In the genomic region with DNA sequence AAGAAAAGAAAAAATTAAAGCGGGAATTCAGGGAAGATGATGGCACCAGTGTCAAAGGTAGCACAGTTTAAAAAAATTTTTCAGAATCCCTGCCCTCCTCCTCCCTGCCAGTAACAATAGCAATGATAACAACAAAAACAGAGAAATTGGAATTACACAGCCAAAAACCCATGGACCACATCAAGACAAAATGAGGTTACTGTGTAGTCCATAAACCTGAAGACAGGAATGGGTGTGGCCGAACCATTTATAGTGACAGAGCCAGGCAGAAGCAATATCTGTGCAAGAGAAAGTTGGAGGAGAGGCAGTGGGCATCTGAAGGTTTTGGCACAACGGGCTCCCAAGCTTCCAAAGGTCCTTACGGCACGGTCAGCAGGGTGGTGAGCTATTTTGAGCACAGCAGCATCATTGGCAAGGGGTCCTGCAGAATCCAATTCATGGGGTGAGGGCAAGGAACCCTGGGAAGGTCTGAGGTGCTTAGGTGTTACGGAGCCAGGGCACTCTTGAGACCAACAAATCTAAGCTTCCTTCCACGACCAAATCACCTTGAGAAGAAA, we compare ENCODE assay signal across 19 cellular contexts.
DNase-seq lines count a peak whose midpoint lies in the region; ATAC-seq, FAIRE-seq and TF ChIP-seq lines count a peak whose summit lies in the region.
"Had no signal": no experiment of that assay in that cellular context is flagged by ENCODE, and none has a peak within 500 bp of the region (broad histone marks: within the 10 kb centered on the region; RNA-seq: fewer than 3 reads in every experiment).

No MANE protein-coding gene starts in this region.

- DNase-seq in CD4-positive, CD25-positive, alpha-beta regulatory T cell: peak in 1 of 3 donors; percentile 27
- peak; percentile 27 to 61 (median 57) for DNase-seq in CD4-positive, alpha-beta memory T cell
- DNase-seq in GM12878 (ENCODE audit: low read depth, low spot score) (no peak), neuronal stem cell (ENCODE audit: low spot score) (no peak), NCI-H2227 (lab: John Stamatoyannopoulos, UW; ENCODE audit: unreplicated experiment) (no peak), mesendoderm (no peak), OCI-M2 (lab: John Stamatoyannopoulos, UW; ENCODE audit: unreplicated experiment) (no peak)
- DNase-seq: activated CD8-positive, alpha-beta memory T cell treated with anti-CD3 and anti-CD28 coated beads, Interleukin-2, amount 50 U/mL, for 4 hours; BE2C; Kasumi-1; NCI-H1092; NCI-H2107; NCI-H524; ovary; sigmoid colon had no signal

- RAD21 ChIA-PET in GM12878 (lab: Charles Lee; ENCODE audit: unreplicated experiment): interaction anchor here (0.9 to 9.3 kb wide), 9 partner anchors 9 to 64 kb away, joined by 3 to 99 read pairs (median 10); no protein-coding TSS in a partner anchor

- H2BK15ac ChIP-seq in neuronal stem cell (ENCODE audit: low read length): no peak overlapping the region
- no peak overlapping the region for H2BK15ac ChIP-seq in mesendoderm (replicated peaks; ENCODE audit: low read depth)

- H2AK5ac ChIP-seq in neuronal stem cell (ENCODE audit: low read depth, low read length) (no peak overlapping the region), mesendoderm (ENCODE audit: low read length) (no peak overlapping the region)

- no peak overlapping the region for H4K91ac ChIP-seq in neuronal stem cell (ENCODE audit: low read depth, low read length, poor library complexity)

- H2BK12ac ChIP-seq in neuronal stem cell (ENCODE audit: low read length): no peak overlapping the region

- no peak overlapping the region for H3K27ac ChIP-seq in CD4-positive, CD25-positive, alpha-beta regulatory T cell (ENCODE audit: insufficient read depth, low read length, poor library complexity, severe bottlenecking)
- no peak overlapping the region for H3K27ac ChIP-seq in CD4-positive, alpha-beta memory T cell (ENCODE audit: low read depth, low read length)
- H3K27ac ChIP-seq in GM12878 (ENCODE audit: control insufficient read depth, insufficient read depth) (no peak overlapping the region), neuronal stem cell (replicated peaks; ENCODE audit: low read length) (no peak overlapping the region), mesendoderm (ENCODE audit: low read depth, low read length) (no peak overlapping the region)
- H3K27ac ChIP-seq: esophagus muscularis mucosa, ovary, sigmoid colon, VCaP had no signal

- no peak overlapping the region for H3K56ac ChIP-seq in mesendoderm (ENCODE audit: low read length)

- no peak for TF ChIP-seq POLR2A in GM12878 (IDR thresholded peaks at IDR 0.05; ENCODE audit: low read depth, low read length)

- H3K9ac ChIP-seq in GM12878 (ENCODE audit: control insufficient read depth, insufficient read depth, low read length) (no peak overlapping the region), neuronal stem cell (ENCODE audit: low read depth, low read length, poor library complexity) (no peak overlapping the region), mesendoderm (ENCODE audit: low read length) (no peak overlapping the region)

- peak overlapping the region; percentile 27 for H3K18ac ChIP-seq in neuronal stem cell (ENCODE audit: low read length)
- H3K18ac ChIP-seq in mesendoderm (ENCODE audit: low read length): no peak overlapping the region

- no peak for ATAC-seq in CD4-positive, CD25-positive, alpha-beta regulatory T cell (ENCODE audit: low read depth in 2 of 2)
- ATAC-seq in GM12878: no peak

- H4K5ac ChIP-seq in mesendoderm (ENCODE audit: low read length): no peak overlapping the region

- H3K36me3 ChIP-seq in CD4-positive, CD25-positive, alpha-beta regulatory T cell (ENCODE audit: control insufficient read depth, insufficient read depth, low read length): peaks cover 2% of the 10 kb centered on the region
- no peaks in the 10 kb centered on the region for H3K36me3 ChIP-seq in CD4-positive, alpha-beta memory T cell (ENCODE audit: insufficient read depth, low read length)
- H3K36me3 ChIP-seq in GM12878 (ENCODE audit: control insufficient read depth in 2 of 2, insufficient read depth in 2 of 2, low read length in 1 of 2) (peaks cover 3 to 5% of the 10 kb centered on the region in 2 experiments; a peak in 3 of 4 replicates), neuronal stem cell (replicated peaks in 1 of 2; ENCODE audit: control insufficient read depth in 2 of 2, insufficient read depth in 2 of 2, low read length in 2 of 2) (no peaks in the 10 kb centered on the region), mesendoderm (ENCODE audit: control insufficient read depth, insufficient read depth, low read length) (no peaks in the 10 kb centered on the region)
- H3K36me3 ChIP-seq: BE2C, esophagus muscularis mucosa, ovary, sigmoid colon had no signal

- H3K79me1 ChIP-seq in neuronal stem cell (ENCODE audit: low read depth, low read length): no peaks in the 10 kb centered on the region
- H3K79me1 ChIP-seq in mesendoderm (ENCODE audit: low read length): no peaks in the 10 kb centered on the region

- peak overlapping the region; percentile 67 to 85 (median 84) for H3K27ac Mint-ChIP-seq in CD4-positive, CD25-positive, alpha-beta regulatory T cell
- H3K27ac Mint-ChIP-seq in CD4-positive, alpha-beta memory T cell: peak overlapping the region; percentile 12 to 92 (median 80)

- CTCF ChIA-PET in CD4-positive, alpha-beta memory T cell (lab: Charles Lee; ENCODE audit: partially characterized antibody): no interaction called here
- CTCF ChIA-PET in GM12878 (lab: Yijun Ruan, JAX): interaction anchor here (0.6 to 5.3 kb wide), 4 partner anchors 11 to 545 kb away, joined by 3 to 23 read pairs (median 4); no protein-coding TSS in a partner anchor

- H4K8ac ChIP-seq in neuronal stem cell (ENCODE audit: low read depth, low read length): no peak overlapping the region
- H4K8ac ChIP-seq in mesendoderm (ENCODE audit: low read depth, low read length): no peak overlapping the region

- H3K14ac ChIP-seq in neuronal stem cell (ENCODE audit: low read length): no peak overlapping the region

- H3K4me1 ChIP-seq in CD4-positive, CD25-positive, alpha-beta regulatory T cell (ENCODE audit: control insufficient read depth, insufficient read depth, low read length, poor library complexity, severe bottlenecking): peaks cover 43% of the 10 kb centered on the region
- peaks cover 56% of the 10 kb centered on the region for H3K4me1 ChIP-seq in CD4-positive, alpha-beta memory T cell (ENCODE audit: insufficient read depth, low read length)
- peaks cover 35% of the 10 kb centered on the region for H3K4me1 ChIP-seq in GM12878 (ENCODE audit: control insufficient read depth, insufficient read depth, low read length)
- H3K4me1 ChIP-seq in neuronal stem cell (ENCODE audit: control insufficient read depth in 2 of 2, insufficient read depth in 1 of 2, low read depth in 1 of 2, low read length in 2 of 2): no peaks in the 10 kb centered on the region
- H3K4me1 ChIP-seq in mesendoderm (ENCODE audit: control insufficient read depth, low read depth, low read length): no peaks in the 10 kb centered on the region
- H3K4me1 ChIP-seq: BE2C had no signal

- no peak overlapping the region for H3K23ac ChIP-seq in neuronal stem cell (ENCODE audit: low read depth, low read length, poor library complexity)
- H3K23ac ChIP-seq in mesendoderm (ENCODE audit: low read length): no peak overlapping the region

- H3K4me2 ChIP-seq in GM12878 (ENCODE audit: control insufficient read depth, insufficient read depth) (no peak overlapping the region), neuronal stem cell (ENCODE audit: insufficient read depth, low read length, poor library complexity, severe bottlenecking) (no peak overlapping the region), mesendoderm (ENCODE audit: low read length) (no peak overlapping the region)

- intact Hi-C loops in CD4-positive, alpha-beta memory T cell (cut with micrococcal nuclease): no loop called here
- intact Hi-C loops in GM12878 (cut with micrococcal nuclease; ENCODE audit: unreplicated experiment): no loop called here

- 99% methylated on average over 7 of the region's 7 CpGs for WGBS in GM12878 (ENCODE audit: insufficient coverage, insufficient replicate concordance, low lambda C conversion rate, missing lambda C conversion rate)
- WGBS in neuronal stem cell (ENCODE audit: extremely low coverage in 2 of 2, insufficient read length in 2 of 2, insufficient replicate concordance in 1 of 2), 2 donors: no CpG with 5 or more reads among the region's 7 CpGs
- WGBS in mesendoderm (ENCODE audit: extremely low coverage, insufficient coverage, low lambda C conversion rate): no CpG with 5 or more reads among the region's 7 CpGs

- in situ Hi-C loops in GM12878 (cut with MboI): no loop called here

- H3K79me2 ChIP-seq in GM12878 (ENCODE audit: control insufficient read depth, insufficient read depth, low read length): peaks cover 26% of the 10 kb centered on the region
- H3K79me2 ChIP-seq in mesendoderm (ENCODE audit: control insufficient read depth, insufficient read depth, low read length): no peaks in the 10 kb centered on the region

- peaks cover 10% of the 10 kb centered on the region for H3K36me3 Mint-ChIP-seq in CD4-positive, CD25-positive, alpha-beta regulatory T cell
- H3K36me3 Mint-ChIP-seq in CD4-positive, alpha-beta memory T cell: peaks cover 5 to 12% of the 10 kb centered on the region in 2 donors

- peak overlapping the region in 2 of 4 donors; percentile 27 to 59 for H3K4me3 Mint-ChIP-seq in CD4-positive, CD25-positive, alpha-beta regulatory T cell
- peak overlapping the region in 4 of 8 donors; percentile 1 to 29 (median 17) for H3K4me3 Mint-ChIP-seq in CD4-positive, alpha-beta memory T cell

- H3K9me3 Mint-ChIP-seq in CD4-positive, CD25-positive, alpha-beta regulatory T cell: no peaks in the 10 kb centered on the region
- H3K9me3 Mint-ChIP-seq in CD4-positive, alpha-beta memory T cell: peaks cover 0 to 1% (median 0%) of the 10 kb centered on the region in 8 donors

- H2BK5ac ChIP-seq in neuronal stem cell (ENCODE audit: low read length): no peak overlapping the region
- H2BK5ac ChIP-seq in mesendoderm (ENCODE audit: low read length): no peak overlapping the region

- H4K20me1 ChIP-seq in GM12878 (ENCODE audit: control insufficient read depth, insufficient read depth): no peaks in the 10 kb centered on the region

- H2AFZ ChIP-seq in GM12878 (ENCODE audit: control insufficient read depth, low read depth, low read length) (no peak overlapping the region), neuronal stem cell (ENCODE audit: low read length) (no peak overlapping the region)

- no TSS peak for BruUV-seq in GM12878 (replicated peaks; lab: Mats Ljungman, UMichigan)

- FAIRE-seq in GM12878 (lab: Jason Lieb, UNC): no peak
- FAIRE-seq: bronchial epithelial cell, GM12892 had no signal

- H3K27me3 ChIP-seq in CD4-positive, CD25-positive, alpha-beta regulatory T cell (ENCODE audit: control insufficient read depth, insufficient read depth, low read length): no peaks in the 10 kb centered on the region
- no peaks in the 10 kb centered on the region for H3K27me3 ChIP-seq in CD4-positive, alpha-beta memory T cell (ENCODE audit: insufficient read depth, low read length)
- H3K27me3 ChIP-seq in GM12878 (replicated peaks in 1 of 2; ENCODE audit: control insufficient read depth in 2 of 2, insufficient read depth in 2 of 2, low read length in 1 of 2) (no peaks in the 10 kb centered on the region), neuronal stem cell (ENCODE audit: control insufficient read depth in 3 of 3, insufficient read depth in 3 of 3, low read depth in 1 of 3, low read length in 3 of 3) (no peaks in the 10 kb centered on the region), mesendoderm (ENCODE audit: insufficient read depth, low read length, poor library complexity) (no peaks in the 10 kb centered on the region)
- H3K27me3 ChIP-seq: BE2C, esophagus muscularis mucosa, ovary, sigmoid colon had no signal

- no peaks in the 10 kb centered on the region for H3K27me3 Mint-ChIP-seq in CD4-positive, CD25-positive, alpha-beta regulatory T cell
- no peaks in the 10 kb centered on the region for H3K27me3 Mint-ChIP-seq in CD4-positive, alpha-beta memory T cell

- no peak for TF ChIP-seq RAD21 in GM12878 (IDR thresholded peaks at IDR 0.05; ENCODE audit: insufficient read depth, low read depth, low read length)

- H3K4ac ChIP-seq in neuronal stem cell (ENCODE audit: low read length) (no peak overlapping the region), mesendoderm (ENCODE audit: low read depth, low read length) (no peak overlapping the region)

- no peak overlapping the region for H3K4me3 ChIP-seq in CD4-positive, CD25-positive, alpha-beta regulatory T cell (ENCODE audit: low read depth, low read length)
- H3K4me3 ChIP-seq in CD4-positive, alpha-beta memory T cell (ENCODE audit: low read length in 2 of 2): no peak overlapping the region
- H3K4me3 ChIP-seq in GM12878: no peak overlapping the region
- no peak overlapping the region for H3K4me3 ChIP-seq in neuronal stem cell (ENCODE audit: low read length in 2 of 2)
- no peak overlapping the region for H3K4me3 ChIP-seq in mesendoderm (ENCODE audit: low read length)
- H3K4me3 ChIP-seq: esophagus muscularis mucosa, ovary, sigmoid colon had no signal

- SMC1A ChIA-PET in GM12878 (lab: Charles Lee; ENCODE audit: uncharacterized antibody, unreplicated experiment): interaction anchor here (0.7 to 15.6 kb wide), 6 partner anchors 20 to 210 kb away, joined by 3 to 314 read pairs (median 4); no protein-coding TSS in a partner anchor

- H2BK120ac ChIP-seq in neuronal stem cell (ENCODE audit: low read depth, low read length) (no peak overlapping the region), mesendoderm (ENCODE audit: low read depth, low read length) (no peak overlapping the region)

- no peaks in the 10 kb centered on the region for H3K9me3 ChIP-seq in CD4-positive, CD25-positive, alpha-beta regulatory T cell (ENCODE audit: control insufficient read depth in 2 of 2, low read length in 2 of 2)
- no peaks in the 10 kb centered on the region for H3K9me3 ChIP-seq in CD4-positive, alpha-beta memory T cell (ENCODE audit: control insufficient read depth in 1 of 2, low read length in 2 of 2)
- H3K9me3 ChIP-seq in GM12878 (replicated peaks; ENCODE audit: control insufficient read depth, insufficient read depth, low read length): no peaks in the 10 kb centered on the region
- no peaks in the 10 kb centered on the region for H3K9me3 ChIP-seq in neuronal stem cell (replicated peaks in 1 of 2; ENCODE audit: control insufficient read depth in 2 of 2, insufficient read depth in 1 of 2, low read depth in 1 of 2, low read length in 2 of 2)
- H3K9me3 ChIP-seq: BE2C, esophagus muscularis mucosa, ovary, sigmoid colon had no signal

- TF ChIP-seq CTCF in GM12878 (IDR thresholded peaks at IDR 0.05 in 2 of 3, conservative IDR thresholded peaks at IDR 0.05 in 1 of 3; ENCODE audit: control insufficient read depth in 2 of 3, extremely low read depth in 1 of 3, insufficient read depth in 1 of 3, low read depth in 3 of 3, low read length in 3 of 3): no peak

- POLR2A ChIA-PET in CD4-positive, alpha-beta memory T cell (lab: Charles Lee; ENCODE audit: partially characterized antibody): interaction anchor here (1.5 kb wide), 1 partner anchor 31 kb away, joined by 3 read pairs; no protein-coding TSS in a partner anchor
- POLR2A ChIA-PET in GM12878 (lab: Charles Lee): interaction anchor here (1.3 to 1.9 kb wide), 2 partner anchors 20 to 33 kb away, joined by 3 to 6 read pairs; no protein-coding TSS in a partner anchor

- H3K4me1 Mint-ChIP-seq in CD4-positive, CD25-positive, alpha-beta regulatory T cell: peaks cover 43 to 71% (median 56%) of the 10 kb centered on the region in 4 donors
- H3K4me1 Mint-ChIP-seq in CD4-positive, alpha-beta memory T cell: peaks cover 51 to 69% (median 55%) of the 10 kb centered on the region in 4 donors

- no peak for TF ChIP-seq EP300 in GM12878 (IDR thresholded peaks at IDR 0.05; ENCODE audit: borderline replicate concordance in 1 of 2, control insufficient read depth in 1 of 2, low read depth in 2 of 2, low read length in 2 of 2)

Comparison
In these comparisons a context has a peak if more than half of its experiments do, and no peak if none do; other contexts are left out.
1. DNase-seq: peak in CD4-positive, alpha-beta memory T cell (5 of 5); none in GM12878 (single experiment), neuronal stem cell (single experiment), NCI-H2227 (single experiment), mesendoderm (single experiment) and OCI-M2 (single experiment).